ENCODE assay signal across 12 cellular contexts in genomic region chr1:41671116-41671755, GRCh38.
DNase-seq lines count a peak whose midpoint lies in the region; ATAC-seq lines count a peak whose summit lies in the region.
"Had no signal": no experiment of that assay in that cellular context is flagged by ENCODE, and none has a peak within 500 bp of the region (broad histone marks: within the 10 kb centered on the region; RNA-seq: fewer than 3 reads in every experiment).

No MANE protein-coding gene starts in this region.

- H3K4me3 Mint-ChIP-seq in stimulated activated naive CD8-positive, alpha-beta T cell treated with anti-CD3 and anti-CD28 coated beads, Interleukin-15, Interleukin-2, amounts not matched to agents 100 ng/mL and 50 ng/mL, for 24 hours = peak overlapping the region; percentile 54
- H3K4me3 Mint-ChIP-seq in stimulated activated naive CD8-positive, alpha-beta T cell treated with anti-CD3 and anti-CD28 coated beads, Interleukin-15, amount 100 ng/mL, for 72 hours = no peak overlapping the region
- peak overlapping the region; percentile 57 for H3K4me3 Mint-ChIP-seq in activated T-helper 17 cell treated with anti-CD3 and anti-CD28 coated beads, Interleukin-2, amount 50 U/mL, for 72 hours
- H3K4me3 Mint-ChIP-seq: CD14-positive monocyte had no signal

- H3K4me1 Mint-ChIP-seq in stimulated activated naive CD8-positive, alpha-beta T cell treated with anti-CD3 and anti-CD28 coated beads, Interleukin-15, Interleukin-2, amounts not matched to agents 100 ng/mL and 50 ng/mL, for 24 hours (ENCODE audit: low read depth) = peaks cover 94% of the 10 kb centered on the region
- peaks cover 100% of the 10 kb centered on the region for H3K4me1 Mint-ChIP-seq in stimulated activated naive CD8-positive, alpha-beta T cell treated with anti-CD3 and anti-CD28 coated beads, Interleukin-15, amount 100 ng/mL, for 72 hours
- H3K4me1 Mint-ChIP-seq in activated T-helper 17 cell treated with anti-CD3 and anti-CD28 coated beads, Interleukin-2, amount 50 U/mL, for 72 hours = peaks cover 52% of the 10 kb centered on the region

- H3K36me3 Mint-ChIP-seq in stimulated activated naive CD8-positive, alpha-beta T cell treated with anti-CD3 and anti-CD28 coated beads, Interleukin-15, Interleukin-2, amounts not matched to agents 100 ng/mL and 50 ng/mL, for 24 hours (ENCODE audit: low read depth) = no peaks in the 10 kb centered on the region
- no peaks in the 10 kb centered on the region for H3K36me3 Mint-ChIP-seq in activated T-helper 17 cell treated with anti-CD3 and anti-CD28 coated beads, Interleukin-2, amount 50 U/mL, for 72 hours (ENCODE audit: low read depth)

- H3K27me3 Mint-ChIP-seq in stimulated activated naive CD8-positive, alpha-beta T cell treated with anti-CD3 and anti-CD28 coated beads, Interleukin-15, Interleukin-2, amounts not matched to agents 100 ng/mL and 50 ng/mL, for 24 hours = no peaks in the 10 kb centered on the region
- no peaks in the 10 kb centered on the region for H3K27me3 Mint-ChIP-seq in stimulated activated naive CD8-positive, alpha-beta T cell treated with anti-CD3 and anti-CD28 coated beads, Interleukin-15, amount 100 ng/mL, for 72 hours
- H3K27me3 Mint-ChIP-seq in activated T-helper 17 cell treated with anti-CD3 and anti-CD28 coated beads, Interleukin-2, amount 50 U/mL, for 72 hours = no peaks in the 10 kb centered on the region

- no peak for DNase-seq in stimulated activated naive CD8-positive, alpha-beta T cell treated with anti-CD3 and anti-CD28 coated beads, Interleukin-15, amount 100 ng/mL, for 72 hours
- DNase-seq in mesenteric fat pad (ENCODE audit: low spot score) = peak; percentile 74
- no peak for DNase-seq in SIG-M5 (lab: John Stamatoyannopoulos, UW)
- DNase-seq: adrenal gland; GF-D8; stimulated activated naive CD4-positive, alpha-beta T cell had no signal

- ATAC-seq in stimulated activated naive CD8-positive, alpha-beta T cell treated with anti-CD3 and anti-CD28 coated beads, Interleukin-15, amount 100 ng/mL, for 72 hours = no peak
- ATAC-seq in activated T-helper 17 cell treated with anti-CD3 and anti-CD28 coated beads, Interleukin-2, amount 50 U/mL, for 72 hours (replicated peaks) = no peak
- ATAC-seq in HG02840 (IDR thresholded peaks at IDR 0.05; ENCODE audit: low FRiP score, unreplicated experiment) (no peak), HG03045 (IDR thresholded peaks at IDR 0.05; ENCODE audit: unreplicated experiment) (no peak), GM19397 (IDR thresholded peaks at IDR 0.05; ENCODE audit: unreplicated experiment) (no peak)

- H3K9me3 Mint-ChIP-seq in stimulated activated naive CD8-positive, alpha-beta T cell treated with anti-CD3 and anti-CD28 coated beads, Interleukin-15, Interleukin-2, amounts not matched to agents 100 ng/mL and 50 ng/mL, for 24 hours = no peaks in the 10 kb centered on the region
- H3K9me3 Mint-ChIP-seq in stimulated activated naive CD8-positive, alpha-beta T cell treated with anti-CD3 and anti-CD28 coated beads, Interleukin-15, amount 100 ng/mL, for 72 hours = no peaks in the 10 kb centered on the region
- no peaks in the 10 kb centered on the region for H3K9me3 Mint-ChIP-seq in activated T-helper 17 cell treated with anti-CD3 and anti-CD28 coated beads, Interleukin-2, amount 50 U/mL, for 72 hours
- H3K9me3 Mint-ChIP-seq: CD14-positive monocyte had no signal

- H3K27ac Mint-ChIP-seq in stimulated activated naive CD8-positive, alpha-beta T cell treated with anti-CD3 and anti-CD28 coated beads, Interleukin-15, Interleukin-2, amounts not matched to agents 100 ng/mL and 50 ng/mL, for 24 hours = peak overlapping the region; percentile 81
- H3K27ac Mint-ChIP-seq in stimulated activated naive CD8-positive, alpha-beta T cell treated with anti-CD3 and anti-CD28 coated beads, Interleukin-15, amount 100 ng/mL, for 72 hours = peak overlapping the region in 1 of 2 donors; percentile 74
- peak overlapping the region; percentile 86 for H3K27ac Mint-ChIP-seq in activated T-helper 17 cell treated with anti-CD3 and anti-CD28 coated beads, Interleukin-2, amount 50 U/mL, for 72 hours
- H3K27ac Mint-ChIP-seq: CD14-positive monocyte had no signal

Comparison
In these comparisons a context has a peak if more than half of its experiments do, and no peak if none do; other contexts are left out.
1. H3K4me3 Mint-ChIP-seq: peak in stimulated activated naive CD8-positive, alpha-beta T cell treated with anti-CD3 and anti-CD28 coated beads, Interleukin-15, Interleukin-2, amounts not matched to agents 100 ng/mL and 50 ng/mL, for 24 hours (single experiment) and activated T-helper 17 cell treated with anti-CD3 and anti-CD28 coated beads, Interleukin-2, amount 50 U/mL, for 72 hours (single experiment); none in stimulated activated naive CD8-positive, alpha-beta T cell treated with anti-CD3 and anti-CD28 coated beads, Interleukin-15, amount 100 ng/mL, for 72 hours (0 of 2).